ENCODE assay signal across 13 cellular contexts in genomic region chr20:44491635-44492395, GRCh38. TPM values are rescaled to one million over a fixed set of nuclear protein-coding genes. Genes with fewer than 3 reads are reported as not detected.
DNase-seq lines count a peak whose midpoint lies in the region; ATAC-seq and TF ChIP-seq lines count a peak whose summit lies in the region.
"Had no signal": no experiment of that assay in that cellular context is flagged by ENCODE, and none has a peak within 500 bp of the region (broad histone marks: within the 10 kb centered on the region; RNA-seq: fewer than 3 reads in every experiment).

No MANE protein-coding gene starts in this region.

- H3K36me3 ChIP-seq in left ventricle myocardium inferior (peaks cover 92% of the 10 kb centered on the region), stomach smooth muscle (ENCODE audit: control insufficient read depth in 2 of 2, insufficient read depth in 2 of 2, low read length in 2 of 2) (peaks cover 53 to 61% of the 10 kb centered on the region in 2 donors)

- H3K36me3 Mint-ChIP-seq in T-helper 1 cell treated with Interleukin-12 subunit alpha and Interleukin-12 subunit beta and Interleukin-4 antibody, amounts not matched to agents 30 μg/mL and 1 μg/mL, for 36 hours (ENCODE audit: low read depth), result peaks cover 52% of the 10 kb centered on the region
- H3K36me3 Mint-ChIP-seq in activated naive CD8-positive, alpha-beta T cell treated with anti-CD3 and anti-CD28 coated beads, Interleukin-2, amount 50 U/mL, for 24 hours (ENCODE audit: low read depth), result peaks cover 50% of the 10 kb centered on the region

- no peak overlapping the region for H3K9ac ChIP-seq in stomach smooth muscle (ENCODE audit: low read length in 2 of 2)

- H3K9me3 Mint-ChIP-seq in T-helper 1 cell treated with Interleukin-12 subunit alpha and Interleukin-12 subunit beta and Interleukin-4 antibody, amounts not matched to agents 30 μg/mL and 1 μg/mL, for 36 hours, result no peaks in the 10 kb centered on the region
- H3K9me3 Mint-ChIP-seq in activated naive CD8-positive, alpha-beta T cell treated with anti-CD3 and anti-CD28 coated beads, Interleukin-2, amount 50 U/mL, for 24 hours, result peaks cover 5% of the 10 kb centered on the region

- H3K27me3 ChIP-seq in left ventricle myocardium inferior (ENCODE audit: low read depth), result no peaks in the 10 kb centered on the region
- H3K27me3 ChIP-seq in stomach smooth muscle (ENCODE audit: control insufficient read depth in 1 of 2, insufficient read depth in 2 of 2, low read length in 2 of 2), result no peaks in the 10 kb centered on the region

- H3K4me3 Mint-ChIP-seq in T-helper 1 cell treated with Interleukin-12 subunit alpha and Interleukin-12 subunit beta and Interleukin-4 antibody, amounts not matched to agents 30 μg/mL and 1 μg/mL, for 36 hours, result no peak overlapping the region
- no peak overlapping the region for H3K4me3 Mint-ChIP-seq in activated naive CD8-positive, alpha-beta T cell treated with anti-CD3 and anti-CD28 coated beads, Interleukin-2, amount 50 U/mL, for 24 hours

- H3K27me3 Mint-ChIP-seq in T-helper 1 cell treated with Interleukin-12 subunit alpha and Interleukin-12 subunit beta and Interleukin-4 antibody, amounts not matched to agents 30 μg/mL and 1 μg/mL, for 36 hours (ENCODE audit: low read depth), result no peaks in the 10 kb centered on the region
- H3K27me3 Mint-ChIP-seq in activated naive CD8-positive, alpha-beta T cell treated with anti-CD3 and anti-CD28 coated beads, Interleukin-2, amount 50 U/mL, for 24 hours, result no peaks in the 10 kb centered on the region

- H3K4me1 ChIP-seq in left ventricle myocardium inferior (peaks cover 8% of the 10 kb centered on the region), stomach smooth muscle (ENCODE audit: control insufficient read depth, insufficient read depth, low read length) (no peaks in the 10 kb centered on the region)

- ATAC-seq in activated naive CD8-positive, alpha-beta T cell treated with anti-CD3 and anti-CD28 coated beads, Interleukin-2, amount 50 U/mL, for 24 hours, result no peak
- no peak for ATAC-seq in HG02970 (IDR thresholded peaks at IDR 0.05; ENCODE audit: low FRiP score, unreplicated experiment)
- ATAC-seq: left lobe of liver had no signal

- intact Hi-C loops in left ventricle myocardium inferior (cut with micrococcal nuclease), result no loop called here

- H3K27ac ChIP-seq in left ventricle myocardium inferior (replicated peaks) (peak overlapping the region; percentile 32), stomach smooth muscle (ENCODE audit: low read length) (peak overlapping the region; percentile 31)
- H3K27ac ChIP-seq: VCaP had no signal

- H3K4me3 ChIP-seq in left ventricle myocardium inferior (no peak overlapping the region), stomach smooth muscle (ENCODE audit: low read length in 2 of 2) (no peak overlapping the region)

- H3K9me3 ChIP-seq in left ventricle myocardium inferior (replicated peaks) (no peaks in the 10 kb centered on the region), stomach smooth muscle (ENCODE audit: control insufficient read depth in 2 of 2, low read length in 2 of 2) (no peaks in the 10 kb centered on the region)

- peak overlapping the region; percentile 13 for H3K27ac Mint-ChIP-seq in T-helper 1 cell treated with Interleukin-12 subunit alpha and Interleukin-12 subunit beta and Interleukin-4 antibody, amounts not matched to agents 30 μg/mL and 1 μg/mL, for 36 hours
- peak overlapping the region; percentile 47 for H3K27ac Mint-ChIP-seq in activated naive CD8-positive, alpha-beta T cell treated with anti-CD3 and anti-CD28 coated beads, Interleukin-2, amount 50 U/mL, for 24 hours

- peaks cover 27% of the 10 kb centered on the region for H3K4me1 Mint-ChIP-seq in T-helper 1 cell treated with Interleukin-12 subunit alpha and Interleukin-12 subunit beta and Interleukin-4 antibody, amounts not matched to agents 30 μg/mL and 1 μg/mL, for 36 hours (ENCODE audit: low read depth)
- H3K4me1 Mint-ChIP-seq in activated naive CD8-positive, alpha-beta T cell treated with anti-CD3 and anti-CD28 coated beads, Interleukin-2, amount 50 U/mL, for 24 hours, result peaks cover 50% of the 10 kb centered on the region

- DNase-seq in T-helper 1 cell (no peak), left ventricle myocardium inferior (no peak), NCI-H2107 (lab: John Stamatoyannopoulos, UW) (no peak), pons (ENCODE audit: low spot score) (no peak)
- DNase-seq in activated naive CD8-positive, alpha-beta T cell treated with anti-CD3 and anti-CD28 coated beads, Interleukin-2, amount 50 U/mL, for 24 hours, result no peak
- DNase-seq: dermis blood vessel endothelial cell; NCI-H446 treated with DMSO at 0.1 percent for 48 hours; stimulated activated CD4-positive, alpha-beta T cell treated with anti-CD3 and anti-CD28 coated beads, Interleukin-2, amount 100 ng/mL, for 48 hours had no signal

- TF ChIP-seq CTCF in left ventricle myocardium inferior (IDR thresholded peaks at IDR 0.05; ENCODE audit: borderline replicate concordance), result no peak

RNA-seq across cellular contexts. Expression of gene TTPAL, which starts 16.1 kb away (rescaled TPM):
- total RNA-seq in left ventricle myocardium inferior, result 4.5 TPM

RNA-seq across cellular contexts. Expression of gene SERINC3, which starts 30.1 kb away (rescaled TPM):
- total RNA-seq in left ventricle myocardium inferior, result 88.4 TPM
